8 cellular contexts compared by ENCODE assay signal in the genomic region with DNA sequence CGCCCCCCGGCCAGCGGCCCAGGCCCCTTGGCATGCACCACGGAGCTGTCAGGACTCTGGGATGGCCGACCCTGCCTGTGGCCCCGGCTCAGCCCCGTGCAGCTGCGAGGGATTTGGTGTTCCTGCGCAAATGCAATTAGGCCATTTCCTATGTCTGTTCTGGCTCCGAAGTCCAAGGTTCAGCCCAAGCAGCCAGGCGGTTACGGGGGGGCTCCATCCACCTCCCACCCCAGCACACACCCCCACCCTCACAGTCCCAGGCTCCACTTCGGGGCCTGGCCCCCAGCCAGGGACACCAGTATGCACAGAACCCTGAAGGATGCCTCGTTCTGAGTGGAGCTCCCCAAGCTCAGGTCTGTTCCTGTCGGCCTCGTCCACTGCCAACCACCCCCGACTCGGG.
DNase-seq lines count a peak whose midpoint lies in the region; ATAC-seq, FAIRE-seq and TF ChIP-seq lines count a peak whose summit lies in the region.
"Not testable (repeated sequence)": the region's sequence is repeated elsewhere in the genome, so short reads cannot be mapped to it uniquely, and the experiment has no call there.

No MANE protein-coding gene starts in this region.

- H2AFZ ChIP-seq in IMR-90 (replicated peaks; ENCODE audit: low read length, poor library complexity); astrocyte (ENCODE audit: low read depth, low read length); HepG2 (ENCODE audit: low read length): not testable (repeated sequence)

- not testable (repeated sequence) for H4K5ac ChIP-seq in IMR-90 (ENCODE audit: low read depth, low read length)

- not testable (repeated sequence) for H2AK9ac ChIP-seq in IMR-90 (replicated peaks; ENCODE audit: low read depth, low read length, poor library complexity)

- not testable (repeated sequence) for H3K79me2 ChIP-seq in astrocyte (ENCODE audit: insufficient read depth, low read length); HepG2 (ENCODE audit: insufficient read depth, low read length)

- not testable (repeated sequence) for H3K27me3 ChIP-seq in IMR-90 (ENCODE audit: control insufficient read depth, insufficient read depth, low read length); astrocyte (ENCODE audit: insufficient read depth, low read length); HepG2 (ENCODE audit: control insufficient read depth in 1 of 2, insufficient read depth in 2 of 2, low read length in 2 of 2); upper lobe of right lung

- BruUV-seq in IMR-90 (replicated peaks; lab: Mats Ljungman, UMichigan); HepG2 (replicated peaks; lab: Mats Ljungman, UMichigan): not testable (repeated sequence)

- TF ChIP-seq RAD21 in IMR-90 (IDR thresholded peaks at IDR 0.05; ENCODE audit: low read length); HepG2 (CRISPR knock-in tag; IDR thresholded peaks at IDR 0.05): not testable (repeated sequence)

- H3K4me1 ChIP-seq in IMR-90 (ENCODE audit: control insufficient read depth, insufficient read depth, low read length); astrocyte (ENCODE audit: insufficient read depth, low read length); HepG2 (ENCODE audit: insufficient read depth, low read length); upper lobe of right lung: not testable (repeated sequence)

- H3K27ac ChIP-seq in IMR-90 (ENCODE audit: insufficient read depth, low read length) (peak overlapping the region; percentile 56), astrocyte (ENCODE audit: low read depth, low read length) (peak overlapping the region; percentile 70), HepG2 (ENCODE audit: extremely low read length, insufficient read depth, low read length) (peak overlapping the region; percentile 49)
- not testable (repeated sequence) for H3K27ac ChIP-seq in upper lobe of right lung

- TF ChIP-seq EP300 in HepG2 (IDR thresholded peaks at IDR 0.05; ENCODE audit: low read depth in 2 of 2, low read length in 2 of 2); HepG2 (CRISPR knock-in tag; IDR thresholded peaks at IDR 0.05; ENCODE audit: borderline replicate concordance): not testable (repeated sequence)

- H3K36me3 Mint-ChIP-seq in astrocyte (ENCODE audit: low read depth, unreplicated experiment), result not testable (repeated sequence)

- not testable (repeated sequence) for H3K9ac ChIP-seq in IMR-90 (ENCODE audit: low read depth, low read length); HepG2 (ENCODE audit: insufficient read depth, low read depth, low read length)
- peak overlapping the region; percentile 61 for H3K9ac ChIP-seq in astrocyte (ENCODE audit: low read length)

- H3K9me3 Mint-ChIP-seq in astrocyte (ENCODE audit: unreplicated experiment), result not testable (repeated sequence)

- WGBS in IMR-90 (ENCODE audit: extremely low coverage in 2 of 2, insufficient read length in 1 of 2), 2 experiments, result no CpG with 5 or more reads among the region's 18 CpGs
- 0% methylated on average over 6 of the region's 18 CpGs for WGBS in HepG2 (ENCODE audit: low lambda C conversion rate)

- H3K27me3 Mint-ChIP-seq in astrocyte (ENCODE audit: low read depth, unreplicated experiment), result not testable (repeated sequence)

- H3K27ac Mint-ChIP-seq in astrocyte (ENCODE audit: unreplicated experiment), result peak overlapping the region; percentile 53

- H4K8ac ChIP-seq in IMR-90 (ENCODE audit: low read depth in 2 of 2, low read length in 2 of 2), result not testable (repeated sequence)

- H3K4ac ChIP-seq in IMR-90 (ENCODE audit: low read depth, low read length), result not testable (repeated sequence)

- not testable (repeated sequence) for H3K18ac ChIP-seq in IMR-90 (ENCODE audit: low read depth, low read length)

- not testable (repeated sequence) for TF ChIP-seq POLR2A in IMR-90 (IDR thresholded peaks at IDR 0.05; ENCODE audit: low read depth, low read length); HepG2 (IDR thresholded peaks at IDR 0.05; ENCODE audit: insufficient read depth in 1 of 2, low read depth in 2 of 2, low read length in 2 of 2)

- CTCF ChIA-PET in IMR-90 (lab: Yijun Ruan, JAX); HepG2 (lab: Yijun Ruan, JAX; ENCODE audit: low intra/inter-chr PET ratio, low total read pairs): not testable (repeated sequence)

- DNase-seq in Daoy (ENCODE audit: low read depth) (peak; percentile 36), IMR-90 (peak; percentile 0), astrocyte (ENCODE audit: low read depth) (peak; percentile 18), epithelial cell of proximal tubule (ENCODE audit: low read depth) (peak; percentile 0), Right ventricle myocardium inferior (ENCODE audit: missing footprints) (peak; percentile 68), HepG2 (ENCODE audit: low spot score) (peak; percentile 76), renal cortical epithelial cell (ENCODE audit: low read depth) (peak; percentile 42), upper lobe of right lung (peak; percentile 43)

- not testable (repeated sequence) for H3K23ac ChIP-seq in IMR-90 (ENCODE audit: low read depth, low read length)

- H3K4me1 Mint-ChIP-seq in astrocyte (ENCODE audit: low read depth, unreplicated experiment), result not testable (repeated sequence)

- H4K20me1 ChIP-seq in IMR-90 (ENCODE audit: insufficient read depth, low read length); astrocyte (ENCODE audit: insufficient read depth, low read length); HepG2 (ENCODE audit: insufficient read depth, low read length): not testable (repeated sequence)

- not testable (repeated sequence) for TF ChIP-seq CTCF in IMR-90 (conservative IDR thresholded peaks at IDR 0.05; ENCODE audit: low read depth, low read length); astrocyte (IDR thresholded peaks at IDR 0.05; ENCODE audit: insufficient read depth, low read depth, low read length); epithelial cell of proximal tubule (conservative IDR thresholded peaks at IDR 0.05; ENCODE audit: low read depth, low read length); HepG2 (CRISPR knock-in tag; IDR thresholded peaks at IDR 0.05); upper lobe of right lung (IDR thresholded peaks at IDR 0.05)

- not testable (repeated sequence) for H2BK15ac ChIP-seq in IMR-90 (ENCODE audit: low read depth, low read length)

- not testable (repeated sequence) for H3K4me3 Mint-ChIP-seq in astrocyte (ENCODE audit: unreplicated experiment)

- H3K9me1 ChIP-seq in IMR-90 (ENCODE audit: insufficient read depth, low read length), result not testable (repeated sequence)

- H4K91ac ChIP-seq in IMR-90 (ENCODE audit: insufficient read depth, low read depth, low read length), result not testable (repeated sequence)

- H2BK5ac ChIP-seq in IMR-90 (ENCODE audit: low read depth, low read length, poor library complexity, severe bottlenecking), result not testable (repeated sequence)

- H3K14ac ChIP-seq in IMR-90 (replicated peaks; ENCODE audit: low read depth, low read length), result not testable (repeated sequence)

- FAIRE-seq in astrocyte (lab: Jason Lieb, UNC), result not testable (repeated sequence)
- peak; percentile 72 for FAIRE-seq in HepG2 (lab: Jason Lieb, UNC)

- H3K36me3 ChIP-seq in IMR-90 (ENCODE audit: control insufficient read depth, insufficient read depth, low read length); astrocyte (ENCODE audit: insufficient read depth, low read length); HepG2 (replicated peaks in 1 of 2; ENCODE audit: control insufficient read depth in 1 of 2, insufficient read depth in 2 of 2, low read length in 2 of 2); upper lobe of right lung: not testable (repeated sequence)

- dilution Hi-C loops in IMR-90 (cut with HindIII; ENCODE audit: low sequenced_read_pairs, unreplicated experiment), result not testable (repeated sequence)

- H3K4me2 ChIP-seq in IMR-90 (ENCODE audit: low read depth, low read length), result not testable (repeated sequence)
- peak overlapping the region; percentile 54 for H3K4me2 ChIP-seq in astrocyte (ENCODE audit: low read length)
- peak overlapping the region; percentile 39 for H3K4me2 ChIP-seq in HepG2 (ENCODE audit: low read depth, low read length)

- H3K56ac ChIP-seq in IMR-90 (ENCODE audit: extremely low read depth, insufficient read depth, low read length), result not testable (repeated sequence)

- H2AK5ac ChIP-seq in IMR-90 (ENCODE audit: low read depth, low read length), result not testable (repeated sequence)

- not testable (repeated sequence) for ATAC-seq in IMR-90 (ENCODE audit: low read depth); Right ventricle myocardium inferior; HepG2; upper lobe of right lung

- intact Hi-C loops in IMR-90 (cut with micrococcal nuclease); Right ventricle myocardium inferior (cut with DNase I); HepG2 (cut with micrococcal nuclease; ENCODE audit: unreplicated experiment); upper lobe of right lung (cut with DNase I): not testable (repeated sequence)

- not testable (repeated sequence) for H2BK20ac ChIP-seq in IMR-90 (ENCODE audit: low read depth, low read length)

- not testable (repeated sequence) for H3K4me3 ChIP-seq in IMR-90 (ENCODE audit: insufficient read depth, low read depth, low read length); astrocyte (ENCODE audit: insufficient read depth, low read depth, low read length); upper lobe of right lung
- peak overlapping the region; percentile 8 for H3K4me3 ChIP-seq in epithelial cell of proximal tubule (ENCODE audit: low read depth, low read length)
- H3K4me3 ChIP-seq in HepG2 (replicated peaks in 1 of 3; ENCODE audit: insufficient read depth in 1 of 3, low read depth in 2 of 3, low read length in 3 of 3), result peak overlapping the region in 2 of 3 experiments; percentile 45 to 50; a peak in 3 of 6 replicates

- H2BK120ac ChIP-seq in IMR-90 (ENCODE audit: low read depth, low read length), result not testable (repeated sequence)

- not testable (repeated sequence) for H3K9me3 ChIP-seq in IMR-90 (ENCODE audit: control insufficient read depth, insufficient read depth, low read length); astrocyte (ENCODE audit: insufficient read depth, low read depth, low read length); HepG2 (ENCODE audit: low read length); upper lobe of right lung

- in situ Hi-C loops in IMR-90 (cut with MboI; ENCODE audit: low sequenced_read_pairs); HepG2 (cut with HindIII; ENCODE audit: extremely low pct_ligation_motif_present, low pct_unique_long_range_greater_than_20kb): not testable (repeated sequence)

- POLR2A ChIA-PET in IMR-90 (lab: Charles Lee; ENCODE audit: unreplicated experiment); HepG2 (lab: Yijun Ruan, JAX): not testable (repeated sequence)

- not testable (repeated sequence) for H3K79me1 ChIP-seq in IMR-90 (ENCODE audit: low read depth in 1 of 2, low read length in 2 of 2)

Comparison
In these comparisons a context has a peak if more than half of its experiments do, and no peak if none do; other contexts are left out.
1. DNase-seq: peak in every context shown above with its lines; median percentile 76 in HepG2; 68 in Right ventricle myocardium inferior; 43 in upper lobe of right lung; 42 in renal cortical epithelial cell; 36 in Daoy; 18 in astrocyte; 0 in IMR-90; 0 in epithelial cell of proximal tubule.